16 cellular contexts compared by ENCODE assay signal in genomic region chr9:19488721-19489120, GRCh38.
DNase-seq lines count a peak whose midpoint lies in the region; ATAC-seq and TF ChIP-seq lines count a peak whose summit lies in the region.
"Had no signal": no experiment of that assay in that cellular context is flagged by ENCODE, and none has a peak within 500 bp of the region (broad histone marks: within the 10 kb centered on the region; RNA-seq: fewer than 3 reads in every experiment).

No MANE protein-coding gene starts in this region.

- H3K9me3 ChIP-seq in H9 (ENCODE audit: control insufficient read depth, low read depth, low read length), result no peaks in the 10 kb centered on the region
- H3K9me3 ChIP-seq: BE2C, Peyer's patch had no signal

- no peak overlapping the region for H3K27ac Mint-ChIP-seq in H9
- H3K27ac Mint-ChIP-seq: HFFc6 had no signal

- H2BK15ac ChIP-seq in H9 (ENCODE audit: low read depth, low read length), result no peak overlapping the region

- no CpG with 5 or more reads among the region's 2 CpGs for WGBS in H9 (ENCODE audit: extremely low coverage, insufficient read length, low lambda C conversion rate)

- no peak overlapping the region for H2AK5ac ChIP-seq in H9 (ENCODE audit: insufficient read length, low read length)

- H2BK12ac ChIP-seq in H9 (ENCODE audit: insufficient read length, low read depth, low read length), result no peak overlapping the region

- no peak overlapping the region for H4K8ac ChIP-seq in H9 (replicated peaks; ENCODE audit: insufficient read length, low read depth, low read length)

- H3K79me2 ChIP-seq in H9 (ENCODE audit: insufficient read depth, low read length), result no peaks in the 10 kb centered on the region

- no peak overlapping the region for H4K91ac ChIP-seq in H9 (ENCODE audit: insufficient read length, low read depth, low read length)

- no peak overlapping the region for H3K4me2 ChIP-seq in H9 (ENCODE audit: insufficient read depth, insufficient read length, low read length)

- H4K20me1 ChIP-seq in H9 (ENCODE audit: control insufficient read depth, insufficient read depth, insufficient read length), result no peaks in the 10 kb centered on the region

- peaks cover 4 to 5% of the 10 kb centered on the region in 2 experiments; a peak in 3 of 4 replicates for H3K4me1 Mint-ChIP-seq in H9

- ATAC-seq in GM21360 (IDR thresholded peaks at IDR 0.05; ENCODE audit: unreplicated experiment) (no peak), HG03280 (IDR thresholded peaks at IDR 0.05; ENCODE audit: unreplicated experiment) (no peak)
- no peak for ATAC-seq in stimulated activated naive CD8-positive, alpha-beta T cell treated with anti-CD3 and anti-CD28 coated beads, Interleukin-15, Interleukin-2, amounts not matched to agents 100 U/mL and 50 U/mL, for 24 hours

- H3K56ac ChIP-seq in H9 (ENCODE audit: insufficient read length, low read depth, low read length), result no peak overlapping the region

- H3K36me3 Mint-ChIP-seq in H9 (ENCODE audit: insufficient read depth in 1 of 3, low read depth in 3 of 3), result no peaks in the 10 kb centered on the region
- H3K36me3 Mint-ChIP-seq: CD8-positive, alpha-beta memory T cell had no signal

- TF ChIP-seq CTCF in H9 (conservative IDR thresholded peaks at IDR 0.05), result no peak

- no peaks in the 10 kb centered on the region for H3K9me3 Mint-ChIP-seq in H9
- H3K9me3 Mint-ChIP-seq: CD8-positive, alpha-beta memory T cell; HFFc6 had no signal

- no peaks in the 10 kb centered on the region for H3K27me3 ChIP-seq in H9 (ENCODE audit: insufficient read depth, low read length)
- H3K27me3 ChIP-seq: Peyer's patch had no signal

- no peak overlapping the region for H2BK20ac ChIP-seq in H9 (ENCODE audit: low read depth, low read length, poor library complexity, severe bottlenecking)

- no peak overlapping the region for H3K4ac ChIP-seq in H9 (ENCODE audit: low read depth, low read length)

- H3K23me2 ChIP-seq in H9 (ENCODE audit: insufficient read length, low read depth, low read length, poor library complexity, severe bottlenecking), result no peaks in the 10 kb centered on the region

- H3K4me3 Mint-ChIP-seq in H9, result no peak overlapping the region
- H3K4me3 Mint-ChIP-seq: CD8-positive, alpha-beta memory T cell; HFFc6 had no signal

- DNase-seq in amygdala (lab: John Stamatoyannopoulos, UW) (peak in 42 of 56 donors; percentile 4 to 90 (median 49)), globus pallidus (ENCODE audit: low spot score) (peak; percentile 96), nucleus accumbens (lab: John Stamatoyannopoulos, UW) (peak in 47 of 56 donors; percentile 15 to 82 (median 60)), H9 (no peak)
- no peak for DNase-seq in stimulated activated naive CD8-positive, alpha-beta T cell treated with anti-CD3 and anti-CD28 coated beads, Interleukin-15, Interleukin-2, amounts not matched to agents 100 U/mL and 50 U/mL, for 24 hours
- DNase-seq: BE2C; CD8-positive, alpha-beta memory T cell; HFFc6; Karpas-422; NCI-H1417; NCI-H2029; NCI-H510A; Peyer's patch; SHP77 treated with DMSO at 0.1 percent for 48 hours had no signal

- no peak overlapping the region for H2BK120ac ChIP-seq in H9 (ENCODE audit: low read depth, low read length, poor library complexity, severe bottlenecking)

- no peak overlapping the region for H3T11ph ChIP-seq in H9 (ENCODE audit: low read length)

- H3K79me1 ChIP-seq in H9 (ENCODE audit: insufficient read depth, low read depth, low read length, poor library complexity, severe bottlenecking), result no peaks in the 10 kb centered on the region

- no peak overlapping the region for H2AFZ ChIP-seq in H9 (ENCODE audit: low read length)

- no peak overlapping the region for H3K27ac ChIP-seq in H9 (ENCODE audit: insufficient read length, low read depth, low read length)
- H3K27ac ChIP-seq: Peyer's patch had no signal

- H3K4me1 ChIP-seq in H9 (ENCODE audit: insufficient read depth, low read length), result no peaks in the 10 kb centered on the region
- H3K4me1 ChIP-seq: BE2C, Peyer's patch had no signal

- H3K23ac ChIP-seq in H9 (ENCODE audit: insufficient read length, low read depth, low read length), result no peak overlapping the region

- no peak overlapping the region for H3K14ac ChIP-seq in H9 (ENCODE audit: insufficient read depth, low read length)

- no peak overlapping the region for H3K18ac ChIP-seq in H9 (ENCODE audit: insufficient read length, low read depth, low read length)

- no peak overlapping the region for H3K9ac ChIP-seq in H9 (ENCODE audit: extremely low read depth, insufficient read length, low read length)

- H3K27me3 Mint-ChIP-seq in H9 (ENCODE audit: low read depth), result no peaks in the 10 kb centered on the region; the same call in 1 of the 2 replicates

- H2BK5ac ChIP-seq in H9 (ENCODE audit: insufficient read length, low read length), result no peak overlapping the region

- H4K5ac ChIP-seq in H9 (ENCODE audit: insufficient read length, low read depth, low read length), result no peak overlapping the region

Comparison
In these comparisons a context has a peak if more than half of its experiments do, and no peak if none do; other contexts are left out.
1. DNase-seq: peak in amygdala (42 of 56), globus pallidus (single experiment) and nucleus accumbens (47 of 56); none in H9 (single experiment) and stimulated activated naive CD8-positive, alpha-beta T cell treated with anti-CD3 and anti-CD28 coated beads, Interleukin-15, Interleukin-2, amounts not matched to agents 100 U/mL and 50 U/mL, for 24 hours (single experiment).